Comparison of ENCODE assay signal across 8 cellular contexts in genomic region chr19:57351867-57352266, GRCh38. TPM values are rescaled to one million over a fixed set of nuclear protein-coding genes. Genes with fewer than 3 reads are reported as not detected.
A peak's percentile ranks its signal among the peaks of the same experiment; 100 is the strongest.
DNase-seq lines count a peak whose midpoint lies in the region; ATAC-seq and TF ChIP-seq lines count a peak whose summit lies in the region.

No MANE protein-coding gene starts in this region.

- H3K4me2 ChIP-seq in OCI-LY7 (ENCODE audit: low read length): peak overlapping the region; percentile 94
- H3K4me2 ChIP-seq in osteoblast (ENCODE audit: insufficient read depth, low read length): peak overlapping the region; percentile 94

- H3K27me3 ChIP-seq in esophagus (ENCODE audit: control insufficient read depth in 1 of 2, insufficient read depth in 2 of 2, low read length in 2 of 2) (no peaks in the 10 kb centered on the region), osteoblast (ENCODE audit: insufficient read depth, low read length) (no peaks in the 10 kb centered on the region)

- no TSS peak for BruUV-seq in OCI-LY7 (replicated peaks; lab: Mats Ljungman, UMichigan)

- DNase-seq in ELF-1 (ENCODE audit: low read depth, low spot score) (peak; percentile 13), OCI-LY7 (ENCODE audit: low spot score) (no peak), osteoblast (ENCODE audit: insufficient read length, low spot score, missing footprints) (no peak), superior temporal gyrus (ENCODE audit: extremely low spot score) (no peak), NK-92 (lab: John Stamatoyannopoulos, UW; ENCODE audit: unreplicated experiment) (no peak), medulla oblongata (ENCODE audit: extremely low spot score) (no peak), left colon (no peak)

- H3K79me2 ChIP-seq in OCI-LY7 (ENCODE audit: insufficient read depth, low read depth, low read length): peaks cover 16% of the 10 kb centered on the region; the same call in 1 of the 2 replicates
- H3K79me2 ChIP-seq in osteoblast (ENCODE audit: insufficient read depth, low read length): peaks cover 47% of the 10 kb centered on the region

- TF ChIP-seq CTCF in OCI-LY7 (conservative IDR thresholded peaks at IDR 0.05; ENCODE audit: low read length) (no peak), osteoblast (IDR thresholded peaks at IDR 0.05; ENCODE audit: extremely low read depth, low read depth, low read length) (no peak)

- WGBS in esophagus, 2 donors: 21 to 22% methylated on average over 7 of the region's 7 CpGs

- H3K9me2 ChIP-seq in OCI-LY7 (ENCODE audit: insufficient read depth, low read length): no peaks in the 10 kb centered on the region

- H3K9me3 ChIP-seq in OCI-LY7 (ENCODE audit: low read length) (peaks cover 6% of the 10 kb centered on the region; the same call in 1 of the 2 replicates), esophagus (ENCODE audit: control insufficient read depth in 2 of 2, insufficient read depth in 1 of 2, low read depth in 1 of 2, low read length in 1 of 2) (peaks cover 3 to 28% of the 10 kb centered on the region in 2 donors), osteoblast (ENCODE audit: low read depth, low read length) (peaks cover 15% of the 10 kb centered on the region)

- H3K4me1 ChIP-seq in OCI-LY7 (ENCODE audit: insufficient read depth, low read length, poor library complexity, severe bottlenecking) (peaks cover 14% of the 10 kb centered on the region), esophagus (ENCODE audit: control insufficient read depth in 2 of 2, insufficient read depth in 2 of 2, low read length in 1 of 2) (peaks cover 3% of the 10 kb centered on the region in 2 donors), osteoblast (ENCODE audit: insufficient read depth, low read length) (peaks cover 15% of the 10 kb centered on the region)

- CTCF ChIA-PET in OCI-LY7 (lab: Charles Lee; ENCODE audit: unreplicated experiment): no interaction called here

- POLR2A ChIA-PET in OCI-LY7 (lab: Charles Lee): no interaction called here

- peak overlapping the region; percentile 98 for H3K4me3 ChIP-seq in OCI-LY7 (ENCODE audit: low read depth, low read length, poor library complexity, severe bottlenecking)
- peak overlapping the region; percentile 81 to 84 for H3K4me3 ChIP-seq in esophagus (ENCODE audit: low read depth in 1 of 2, low read length in 2 of 2)
- H3K4me3 ChIP-seq in osteoblast (ENCODE audit: insufficient read depth, low read length): peak overlapping the region; percentile 96

- peaks cover 21% of the 10 kb centered on the region for H3K36me3 ChIP-seq in OCI-LY7 (ENCODE audit: insufficient read depth, low read length)
- peaks cover 29 to 35% of the 10 kb centered on the region in 2 donors for H3K36me3 ChIP-seq in esophagus (ENCODE audit: control insufficient read depth in 2 of 2, insufficient read depth in 2 of 2, low read length in 1 of 2)
- peaks cover 33% of the 10 kb centered on the region for H3K36me3 ChIP-seq in osteoblast (ENCODE audit: insufficient read depth, low read length)

- H4K20me1 ChIP-seq in OCI-LY7 (ENCODE audit: insufficient read depth, low read length) (no peaks in the 10 kb centered on the region), osteoblast (ENCODE audit: insufficient read depth, low read length) (peaks cover 5% of the 10 kb centered on the region)

- H2AFZ ChIP-seq in OCI-LY7 (ENCODE audit: low read length) (no peak overlapping the region), osteoblast (ENCODE audit: low read length) (peak overlapping the region; percentile 100)

- H3K27ac ChIP-seq in OCI-LY7 (ENCODE audit: low read depth, low read length, poor library complexity, severe bottlenecking) (no peak overlapping the region), esophagus (ENCODE audit: low read depth in 2 of 2, low read length in 1 of 2) (peak overlapping the region in 1 of 2 donors; percentile 95), osteoblast (ENCODE audit: low read depth, low read length) (peak overlapping the region; percentile 81)

- ATAC-seq in left colon: no peak

- intact Hi-C loops in OCI-LY7 (cut with micrococcal nuclease; ENCODE audit: unreplicated experiment): loop anchor here (1.0 kb wide), 1 partner anchor 72 kb away; the partner anchor contains the start of gene ZNF460
- intact Hi-C loops in left colon (cut with DNase I, micrococcal nuclease): no loop called here

RNA-seq across cellular contexts. Expression of gene ZNF304, which starts 0.8 kb away (rescaled TPM):
- total RNA-seq in OCI-LY7 (2014; rRNA removed; shearing (Covaris generic)): 5.0 and 6.8 TPM in 2 replicates
- total RNA-seq in OCI-LY7 (2022) (5.8 and 6.8 TPM in 2 replicates), osteoblast (10.6 and 11.6 TPM in 2 replicates), left colon (1 to 10 TPM; 3.0 to 3.3 TPM)
- 1 to 10 TPM; 2.2 to 3.0 TPM for polyA plus RNA-seq in esophagus

RNA-seq across cellular contexts. Expression of gene TRAPPC2B, which starts 11.5 kb away (rescaled TPM):
- 12.7 and 19.3 TPM in 2 replicates for total RNA-seq in OCI-LY7 (2014; rRNA removed; shearing (Covaris generic))
- 8.7 and 9.8 TPM in 2 replicates for total RNA-seq in OCI-LY7 (2022)
- polyA plus RNA-seq in esophagus: 10 to 100 TPM; 19.6 to 25.8 TPM
- total RNA-seq in osteoblast: 12.3 and 13.0 TPM in 2 replicates
- 1 to 10 TPM; 4.4 to 4.5 TPM for total RNA-seq in left colon

RNA-seq across cellular contexts. Expression of gene ZNF547, which starts 11.5 kb away (rescaled TPM):
- 2.8 and 3.9 TPM in 2 replicates for total RNA-seq in OCI-LY7 (2014; rRNA removed; shearing (Covaris generic))
- total RNA-seq in OCI-LY7 (2022) (4.5 and 4.8 TPM in 2 replicates), osteoblast (3.5 and 5.1 TPM in 2 replicates), left colon (1 to 10 TPM; 1.4 to 1.8 TPM)
- 1 to 10 TPM; 1.3 to 2.7 TPM for polyA plus RNA-seq in esophagus

RNA-seq across cellular contexts. Expression of gene ZNF543, which starts 31.6 kb away (rescaled TPM):
- total RNA-seq in OCI-LY7 (2014; rRNA removed; shearing (Covaris generic)): 11.5 and 14.6 TPM in 2 replicates
- total RNA-seq in OCI-LY7 (2022): 9.4 and 10.9 TPM in 2 replicates
- 1 to 10 TPM; 1.4 to 2.6 TPM for polyA plus RNA-seq in esophagus
- 10.6 and 11.9 TPM in 2 replicates for total RNA-seq in osteoblast
- total RNA-seq in left colon: 1 to 10 TPM; 2.8 to 3.5 TPM

RNA-seq across cellular contexts. Expression of gene ZNF548, which starts 37.8 kb away (rescaled TPM):
- 18.9 and 23.9 TPM in 2 replicates for total RNA-seq in OCI-LY7 (2014; rRNA removed; shearing (Covaris generic))
- total RNA-seq in OCI-LY7 (2022) (41.8 and 42.4 TPM in 2 replicates), osteoblast (23.6 and 27.9 TPM in 2 replicates), left colon (10 to 100 TPM in 1 of 2 donors, 1 to 10 TPM in 1; 8.1 to 10.7 TPM)
- polyA plus RNA-seq in esophagus: 1 to 10 TPM; 4.1 TPM
